ENCODE assay signal across 12 cellular contexts in the genomic region with DNA sequence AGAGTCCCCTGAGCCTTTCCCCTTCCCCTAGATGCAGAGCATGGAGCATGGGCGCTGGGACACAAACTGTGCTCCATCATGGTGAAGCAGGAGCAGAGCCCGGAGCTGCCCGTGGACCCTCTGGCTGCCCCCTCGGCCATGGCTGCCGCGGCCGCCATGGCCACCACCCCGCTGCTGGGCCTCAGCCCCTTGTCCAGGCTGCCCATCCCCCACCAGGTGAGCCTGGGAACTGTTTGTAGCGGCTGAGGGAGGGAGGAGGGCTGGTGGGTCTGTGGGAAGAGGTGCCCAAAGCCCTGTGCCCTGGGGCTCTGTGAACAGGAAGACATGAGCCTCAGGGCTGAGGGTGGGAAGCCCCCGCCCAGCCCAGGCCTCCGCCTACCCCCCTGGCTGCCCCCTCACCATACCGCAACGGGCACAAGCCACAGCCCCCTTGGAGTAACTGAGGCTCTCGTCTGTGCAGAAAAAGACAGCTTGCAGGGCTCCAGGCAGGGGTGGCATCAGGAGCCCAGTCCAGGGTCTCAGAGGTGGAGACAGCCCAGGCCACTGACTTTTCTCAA. TPM values are rescaled to one million over a fixed set of nuclear protein-coding genes. Genes with fewer than 3 reads are reported as not detected.
"Had no signal": no experiment of that assay in that cellular context is flagged by ENCODE, and none has a peak within 500 bp of the region (broad histone marks: within the 10 kb centered on the region; RNA-seq: fewer than 3 reads in every experiment).

No MANE protein-coding gene starts in this region.

- H3K27ac Mint-ChIP-seq: activated CD8-positive, alpha-beta memory T cell treated with anti-CD3 and anti-CD28 coated beads, Interleukin-2, amount 10 ng/mL, durations not matched to agents 7 days and 5 days; activated naive CD8-positive, alpha-beta T cell had no signal

- H3K9me3 Mint-ChIP-seq: activated T-cell treated with anti-CD3 and anti-CD28 coated beads, Interleukin-2, amount 50 U/mL, for 4 hours; brain; central memory CD8-positive, alpha-beta T cell had no signal

- H3K9me3 ChIP-seq: gastrocnemius medialis, tibial artery, vagina had no signal

- H3K4me1 Mint-ChIP-seq: central memory CD8-positive, alpha-beta T cell had no signal

- H3K36me3 Mint-ChIP-seq: activated CD8-positive, alpha-beta memory T cell treated with anti-CD3 and anti-CD28 coated beads, Interleukin-2, amount 10 ng/mL, durations not matched to agents 7 days and 5 days; activated naive CD8-positive, alpha-beta T cell had no signal

- H3K36me3 ChIP-seq: gastrocnemius medialis, tibial artery, vagina had no signal

- H3K4me3 ChIP-seq: gastrocnemius medialis, skin epidermis, tibial artery, vagina had no signal

- H3K27ac ChIP-seq: epithelial cell of prostate, gastrocnemius medialis, skin epidermis, tibial artery, vagina had no signal

- H3K27me3 ChIP-seq: gastrocnemius medialis, vagina had no signal

- H3K4me3 Mint-ChIP-seq: activated CD8-positive, alpha-beta memory T cell treated with anti-CD3 and anti-CD28 coated beads, Interleukin-2, amount 10 ng/mL, durations not matched to agents 7 days and 5 days; activated naive CD8-positive, alpha-beta T cell; activated T-cell treated with anti-CD3 and anti-CD28 coated beads, Interleukin-2, amount 50 U/mL, for 4 hours; central memory CD8-positive, alpha-beta T cell had no signal

- H3K4me1 ChIP-seq: gastrocnemius medialis, tibial artery, vagina had no signal

- H3K27me3 Mint-ChIP-seq: activated naive CD8-positive, alpha-beta T cell had no signal

- DNase-seq: activated gamma-delta T cell, cortex of kidney had no signal

RNA-seq across cellular contexts. Expression of a gene that starts 30.4 kb away (rescaled TPM):
- total RNA-seq: activated CD8-positive, alpha-beta memory T cell treated with anti-CD3 and anti-CD28 coated beads, Interleukin-2, amount 10 ng/mL, durations not matched to agents 7 days and 5 days had no signal
